In the genomic region with DNA sequence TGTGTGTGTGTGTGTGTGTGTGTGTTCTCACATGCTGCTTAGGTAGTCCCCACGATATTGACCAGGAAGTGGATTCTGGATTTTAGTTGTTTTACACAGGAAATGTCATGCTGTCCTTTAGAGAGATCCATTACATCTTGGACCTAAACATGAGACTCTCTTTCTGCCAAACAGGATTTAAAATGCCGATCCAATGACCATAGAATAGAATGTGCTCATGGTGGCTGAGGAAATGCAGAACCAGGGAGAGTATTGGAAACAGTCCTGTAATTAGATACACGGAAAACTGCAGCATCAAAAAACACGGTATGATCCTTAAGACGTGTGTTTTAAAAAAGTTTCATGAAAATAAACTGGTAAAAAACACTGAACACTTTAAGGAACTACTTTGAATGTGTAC, we compare ENCODE assay signal across 31 cellular contexts.
A peak's percentile ranks its signal among the peaks of the same experiment; 100 is the strongest.
DNase-seq lines count a peak whose midpoint lies in the region; FAIRE-seq and TF ChIP-seq lines count a peak whose summit lies in the region.
"Had no signal": no experiment of that assay in that cellular context is flagged by ENCODE, and none has a peak within 500 bp of the region (broad histone marks: within the 10 kb centered on the region; RNA-seq: fewer than 3 reads in every experiment).

No MANE protein-coding gene starts in this region.

- H2AFZ ChIP-seq in endothelial cell of umbilical vein (ENCODE audit: low read depth, low read length): no peak overlapping the region

- DNase-seq in endothelial cell of umbilical vein (ENCODE audit: low read depth, low spot score): no peak
- no peak for DNase-seq in progenitor cell of endocrine pancreas (ENCODE audit: low spot score, unreplicated experiment)
- DNase-seq: 8988T; ACHN; AML-193; BE2C; C1 segment of cervical spinal cord; Caco-2; Calu3; CD4-positive, alpha-beta memory T cell; CD4-positive, alpha-beta T cell; CD4-positive, CD25-positive, alpha-beta regulatory T cell; CD8-positive, alpha-beta memory T cell; CD8-positive, alpha-beta T cell; COR-L47; DMS 273 treated with DMSO at 0.1 percent for 48 hours; DMS153; DMS53; DMS79; DMS79 treated with DMSO at 0.1 percent for 48 hours; DND-41; EL had no signal

- no peak for TF ChIP-seq POLR2A in endothelial cell of umbilical vein (IDR thresholded peaks at IDR 0.05; ENCODE audit: low read depth, low read length)

- H3K27ac Mint-ChIP-seq in progenitor cell of endocrine pancreas: no peak overlapping the region
- H3K27ac Mint-ChIP-seq: B cell; CD14-positive monocyte; CD4-positive, alpha-beta memory T cell; CD4-positive, alpha-beta T cell; CD4-positive, CD25-positive, alpha-beta regulatory T cell; CD8-positive, alpha-beta memory T cell; CD8-positive, alpha-beta T cell had no signal

- no peaks in the 10 kb centered on the region for H4K20me1 ChIP-seq in endothelial cell of umbilical vein (replicated peaks; ENCODE audit: control insufficient read depth, extremely low read depth, insufficient read depth, low read length)
- H4K20me1 ChIP-seq: BLaER1; BLaER1 treated with 17β-estradiol and CSF1 and Interleukin-3, amounts not matched to agents 10 nM and 100 nM had no signal

- H3K79me2 ChIP-seq in endothelial cell of umbilical vein (ENCODE audit: control insufficient read depth, insufficient read depth, low read length): no peaks in the 10 kb centered on the region

- CTCF ChIA-PET in endothelial cell of umbilical vein (lab: Charles Lee): no interaction called here

- H3K4me1 ChIP-seq in endothelial cell of umbilical vein (ENCODE audit: control insufficient read depth, extremely low read depth, insufficient read depth, low read length): no peaks in the 10 kb centered on the region
- H3K4me1 ChIP-seq: A549; BE2C; BLaER1; BLaER1 treated with 17β-estradiol and CSF1 and Interleukin-3, amounts not matched to agents 10 nM and 100 nM; Caco-2 had no signal

- H3K9ac ChIP-seq in endothelial cell of umbilical vein (replicated peaks; ENCODE audit: extremely low read depth, insufficient read depth, low read length): no peak overlapping the region
- H3K9ac ChIP-seq: BLaER1; BLaER1 treated with 17β-estradiol and CSF1 and Interleukin-3, amounts not matched to agents 10 nM and 100 nM had no signal

- no peak overlapping the region for H3K4me2 ChIP-seq in endothelial cell of umbilical vein (ENCODE audit: insufficient read depth, low read length)
- H3K4me2 ChIP-seq: A549; BLaER1; BLaER1 treated with 17β-estradiol and CSF1 and Interleukin-3, amounts not matched to agents 10 nM and 100 nM had no signal

- no TSS peak for BruUV-seq in endothelial cell of umbilical vein (replicated peaks; lab: Mats Ljungman, UMichigan)

- H3K27me3 ChIP-seq in endothelial cell of umbilical vein (ENCODE audit: control insufficient read depth in 2 of 2, insufficient read depth in 2 of 2, low read length in 2 of 2): no peaks in the 10 kb centered on the region
- H3K27me3 ChIP-seq: BE2C; BLaER1; BLaER1 treated with 17β-estradiol and CSF1 and Interleukin-3, amounts not matched to agents 10 nM and 100 nM had no signal

- no peaks in the 10 kb centered on the region for H3K9me1 ChIP-seq in endothelial cell of umbilical vein (replicated peaks; ENCODE audit: control insufficient read depth, extremely low read depth, insufficient read depth, low read length)

- TF ChIP-seq CTCF in endothelial cell of umbilical vein (IDR thresholded peaks at IDR 0.05; ENCODE audit: extremely low read depth in 1 of 2, insufficient read depth in 1 of 2, low read depth in 1 of 2, low read length in 2 of 2) (no peak), progenitor cell of endocrine pancreas (IDR thresholded peaks at IDR 0.05; ENCODE audit: unreplicated experiment) (no peak)

- intact Hi-C loops in endothelial cell of umbilical vein (cut with micrococcal nuclease): no loop called here

- H3K36me3 Mint-ChIP-seq in progenitor cell of endocrine pancreas (ENCODE audit: insufficient read depth): no peaks in the 10 kb centered on the region
- H3K36me3 Mint-ChIP-seq: CD14-positive monocyte; CD4-positive, alpha-beta memory T cell; CD4-positive, CD25-positive, alpha-beta regulatory T cell; CD8-positive, alpha-beta memory T cell; CD8-positive, alpha-beta T cell had no signal

- no peak overlapping the region for H3K4me3 ChIP-seq in endothelial cell of umbilical vein (replicated peaks in 1 of 3; ENCODE audit: insufficient read depth in 1 of 3, low read depth in 1 of 3, low read length in 3 of 3)
- H3K4me3 ChIP-seq: A549; BLaER1; BLaER1 treated with 17β-estradiol and CSF1 and Interleukin-3, amounts not matched to agents 10 nM and 100 nM had no signal

- dilution Hi-C loops in endothelial cell of umbilical vein (cut with MboI; ENCODE audit: extremely low pct_ligation_motif_present, low sequenced_read_pairs): no loop called here

- peaks cover 7% of the 10 kb centered on the region for H3K4me1 Mint-ChIP-seq in progenitor cell of endocrine pancreas (ENCODE audit: low read depth)
- H3K4me1 Mint-ChIP-seq: B cell; CD14-positive monocyte; CD4-positive, alpha-beta memory T cell; CD4-positive, CD25-positive, alpha-beta regulatory T cell; CD8-positive, alpha-beta memory T cell had no signal

- no peaks in the 10 kb centered on the region for H3K36me3 ChIP-seq in endothelial cell of umbilical vein (ENCODE audit: control insufficient read depth in 2 of 2, extremely low read depth in 1 of 2, insufficient read depth in 2 of 2, low read length in 2 of 2)
- H3K36me3 ChIP-seq: BE2C; BLaER1; BLaER1 treated with 17β-estradiol and CSF1 and Interleukin-3, amounts not matched to agents 10 nM and 100 nM had no signal

- no peaks in the 10 kb centered on the region for H3K27me3 Mint-ChIP-seq in progenitor cell of endocrine pancreas
- H3K27me3 Mint-ChIP-seq: B cell; CD4-positive, alpha-beta T cell; CD4-positive, CD25-positive, alpha-beta regulatory T cell had no signal

- H3K9me3 Mint-ChIP-seq in progenitor cell of endocrine pancreas (ENCODE audit: low read depth): peaks cover 28% of the 10 kb centered on the region
- H3K9me3 Mint-ChIP-seq: CD8-positive, alpha-beta T cell had no signal

- H3K27ac ChIP-seq in endothelial cell of umbilical vein (ENCODE audit: insufficient read depth, low read depth, low read length): no peak overlapping the region
- H3K27ac ChIP-seq: 22Rv1; A549; BLaER1; BLaER1 treated with 17β-estradiol and CSF1 and Interleukin-3, amounts not matched to agents 10 nM and 100 nM; C4-2B had no signal

- POLR2A ChIA-PET in endothelial cell of umbilical vein (lab: Charles Lee): no interaction called here

- H3K4me3 Mint-ChIP-seq in progenitor cell of endocrine pancreas (ENCODE audit: low read depth): no peak overlapping the region
- H3K4me3 Mint-ChIP-seq: B cell; CD14-positive monocyte; CD4-positive, alpha-beta memory T cell; CD4-positive, alpha-beta T cell; CD4-positive, CD25-positive, alpha-beta regulatory T cell; CD8-positive, alpha-beta memory T cell; CD8-positive, alpha-beta T cell had no signal

- H3K9me3 ChIP-seq in endothelial cell of umbilical vein (replicated peaks; ENCODE audit: control insufficient read depth, insufficient read depth, low read length): no peaks in the 10 kb centered on the region
- H3K9me3 ChIP-seq: A549, BE2C, BLaER1, Caco-2 had no signal

- FAIRE-seq in endothelial cell of umbilical vein (lab: Jason Lieb, UNC): peak; percentile 4
- FAIRE-seq: A204.1, A549, D721Med had no signal

TF ChIP-seq in endothelial cell of umbilical vein, 7 proteins besides CTCF, POLR2A, EP300 and RAD21:
- TF ChIP-seq JUN (IDR thresholded peaks at IDR 0.05; ENCODE audit: borderline replicate concordance, insufficient read depth, insufficient read length, low read depth) (no peak), POLR2AphosphoS5 (IDR thresholded peaks at IDR 0.05; ENCODE audit: insufficient read depth, low read depth, low read length) (no peak), GATA2 (IDR thresholded peaks at IDR 0.05; ENCODE audit: insufficient read depth, insufficient read length, low read depth, low read length) (no peak), MYC (IDR thresholded peaks at IDR 0.05; ENCODE audit: low read depth, low read length) (no peak), EZH2 (IDR thresholded peaks at IDR 0.05; ENCODE audit: borderline replicate concordance, low read depth, low read length, severe bottlenecking) (no peak), FOS (IDR thresholded peaks at IDR 0.05; ENCODE audit: borderline replicate concordance, insufficient read depth, low read length) (no peak)
- TF ChIP-seq, protein P1, sequence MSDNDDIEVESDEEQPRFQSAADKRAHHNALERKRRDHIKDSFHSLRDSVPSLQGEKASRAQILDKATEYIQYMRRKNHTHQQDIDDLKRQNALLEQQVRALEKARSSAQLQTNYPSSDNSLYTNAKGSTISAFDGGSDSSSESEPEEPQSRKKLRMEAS (IDR thresholded peaks at IDR 0.05; ENCODE audit: insufficient read depth, insufficient read length): no peak
